Comparison of ENCODE assay signal across 10 cellular contexts in the genomic region with DNA sequence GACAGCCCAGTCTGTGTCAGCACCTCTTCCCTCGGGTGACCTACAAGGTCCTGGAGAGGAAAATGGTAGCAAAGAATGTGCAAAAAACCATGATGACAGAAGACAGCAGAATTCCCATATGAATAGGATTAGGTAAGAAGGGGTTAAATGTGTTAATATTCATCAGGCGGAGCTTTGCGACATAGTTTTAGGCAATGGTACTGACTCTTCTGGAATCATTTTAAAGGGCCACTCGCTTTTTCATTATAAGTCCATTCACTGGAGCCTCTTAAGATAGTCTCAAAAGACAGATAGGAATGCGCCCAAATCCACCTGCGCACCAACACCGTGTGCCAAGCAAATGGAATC. TPM values are rescaled to one million over a fixed set of nuclear protein-coding genes. Genes with fewer than 3 reads are reported as not detected.
DNase-seq lines count a peak whose midpoint lies in the region; ATAC-seq and TF ChIP-seq lines count a peak whose summit lies in the region.
"Had no signal": no experiment of that assay in that cellular context is flagged by ENCODE, and none has a peak within 500 bp of the region (broad histone marks: within the 10 kb centered on the region; RNA-seq: fewer than 3 reads in every experiment).

No MANE protein-coding gene starts in this region.

- no peaks in the 10 kb centered on the region for H3K27me3 ChIP-seq in fibroblast of lung (ENCODE audit: control insufficient read depth, insufficient read depth, low read length)
- no peaks in the 10 kb centered on the region for H3K27me3 ChIP-seq in osteoblast (ENCODE audit: insufficient read depth, low read length)
- no peaks in the 10 kb centered on the region for H3K27me3 ChIP-seq in uterus
- H3K27me3 ChIP-seq: neutrophil had no signal

- H3K9ac ChIP-seq in fibroblast of lung (ENCODE audit: insufficient read depth, low read length), result no peak overlapping the region

- peaks cover 2% of the 10 kb centered on the region for H4K20me1 ChIP-seq in fibroblast of lung (ENCODE audit: control insufficient read depth, extremely low read depth, insufficient read depth, low read length)
- H4K20me1 ChIP-seq in osteoblast (ENCODE audit: insufficient read depth, low read length), result peaks cover 86% of the 10 kb centered on the region

- DNase-seq in left ventricle myocardium superior (no peak), Right ventricle myocardium superior (no peak), fibroblast of lung (ENCODE audit: low read depth in 2 of 2) (peak in 1 of 2 donors; percentile 46), osteoblast (ENCODE audit: insufficient read length, low spot score, missing footprints) (no peak), uterus (no peak), NCI-H128 (lab: John Stamatoyannopoulos, UW; ENCODE audit: unreplicated experiment) (no peak)
- DNase-seq in stimulated activated naive CD8-positive, alpha-beta T cell treated with anti-CD3 and anti-CD28 coated beads, Interleukin-15, amount 100 ng/mL, for 72 hours, result no peak

- no peaks in the 10 kb centered on the region for H3K4me1 Mint-ChIP-seq in stimulated activated naive CD8-positive, alpha-beta T cell treated with anti-CD3 and anti-CD28 coated beads, Interleukin-15, amount 100 ng/mL, for 72 hours
- H3K4me1 Mint-ChIP-seq: IgD-negative memory B cell had no signal

- H3K36me3 ChIP-seq in fibroblast of lung (ENCODE audit: control insufficient read depth, insufficient read depth, low read length) (no peaks in the 10 kb centered on the region), osteoblast (ENCODE audit: insufficient read depth, low read length) (no peaks in the 10 kb centered on the region), uterus (no peaks in the 10 kb centered on the region)
- H3K36me3 ChIP-seq: neutrophil had no signal

- H3K9me3 ChIP-seq in fibroblast of lung (ENCODE audit: control insufficient read depth, insufficient read depth, low read depth, low read length) (no peaks in the 10 kb centered on the region), osteoblast (ENCODE audit: low read depth, low read length) (no peaks in the 10 kb centered on the region), uterus (no peaks in the 10 kb centered on the region)
- H3K9me3 ChIP-seq: neutrophil had no signal

- H3K4me3 ChIP-seq in fibroblast of lung (replicated peaks in 1 of 4; ENCODE audit: control extremely low read depth in 1 of 4, insufficient read depth in 1 of 4, low read depth in 3 of 4, low read length in 4 of 4) (peak overlapping the region in 3 of 4 experiments; percentile 3 to 46 (median 12)), osteoblast (ENCODE audit: insufficient read depth, low read length) (no peak overlapping the region), uterus (peak overlapping the region in 1 of 2 donors; percentile 22)

- TF ChIP-seq POLR2A in uterus (IDR thresholded peaks at IDR 0.05), result no peak

- H3K27ac ChIP-seq in fibroblast of lung (ENCODE audit: insufficient read depth, low read length), result no peak overlapping the region
- H3K27ac ChIP-seq in osteoblast (ENCODE audit: low read depth, low read length), result no peak overlapping the region
- peak overlapping the region; percentile 53 to 80 for H3K27ac ChIP-seq in uterus
- H3K27ac ChIP-seq: neutrophil had no signal

- H3K27me3 Mint-ChIP-seq in stimulated activated naive CD8-positive, alpha-beta T cell treated with anti-CD3 and anti-CD28 coated beads, Interleukin-15, amount 100 ng/mL, for 72 hours, result no peaks in the 10 kb centered on the region
- H3K27me3 Mint-ChIP-seq: IgD-negative memory B cell had no signal

- peaks cover 35% of the 10 kb centered on the region for H3K79me2 ChIP-seq in fibroblast of lung (ENCODE audit: control insufficient read depth, insufficient read depth, low read length)
- peaks cover 94% of the 10 kb centered on the region for H3K79me2 ChIP-seq in osteoblast (ENCODE audit: insufficient read depth, low read length)

- H3K4me3 Mint-ChIP-seq in stimulated activated naive CD8-positive, alpha-beta T cell treated with anti-CD3 and anti-CD28 coated beads, Interleukin-15, amount 100 ng/mL, for 72 hours, result no peak overlapping the region
- H3K4me3 Mint-ChIP-seq: IgD-negative memory B cell had no signal

- H3K4me2 ChIP-seq in fibroblast of lung (ENCODE audit: extremely low read depth, insufficient read depth, low read length), result peak overlapping the region; percentile 73
- H3K4me2 ChIP-seq in osteoblast (ENCODE audit: insufficient read depth, low read length), result peak overlapping the region; percentile 76

- H2AFZ ChIP-seq in fibroblast of lung (ENCODE audit: low read length), result no peak overlapping the region
- H2AFZ ChIP-seq in osteoblast (ENCODE audit: low read length), result no peak overlapping the region

- no peak overlapping the region for H3K27ac Mint-ChIP-seq in stimulated activated naive CD8-positive, alpha-beta T cell treated with anti-CD3 and anti-CD28 coated beads, Interleukin-15, amount 100 ng/mL, for 72 hours

- intact Hi-C loops in left ventricle myocardium superior (cut with micrococcal nuclease) (no loop called here), Right ventricle myocardium superior (cut with DNase I) (no loop called here), uterus (cut with DNase I; ENCODE audit: low total_unique reads) (no loop called here)

- no peak for TF ChIP-seq CTCF in fibroblast of lung (conservative IDR thresholded peaks at IDR 0.05 in 1 of 2, IDR thresholded peaks at IDR 0.05 in 1 of 2; ENCODE audit: low read depth in 1 of 2, low read length in 2 of 2)
- TF ChIP-seq CTCF in osteoblast (IDR thresholded peaks at IDR 0.05; ENCODE audit: extremely low read depth, low read depth, low read length), result no peak
- no peak for TF ChIP-seq CTCF in uterus (IDR thresholded peaks at IDR 0.05)

- H3K9me3 Mint-ChIP-seq in stimulated activated naive CD8-positive, alpha-beta T cell treated with anti-CD3 and anti-CD28 coated beads, Interleukin-15, amount 100 ng/mL, for 72 hours, result no peaks in the 10 kb centered on the region
- H3K9me3 Mint-ChIP-seq: IgD-negative memory B cell had no signal

- ATAC-seq in left ventricle myocardium superior, result peak; percentile 18
- no peak for ATAC-seq in Right ventricle myocardium superior (ENCODE audit: poor library complexity)
- ATAC-seq in HG02763 (IDR thresholded peaks at IDR 0.05; ENCODE audit: unreplicated experiment), result no peak
- ATAC-seq in stimulated activated naive CD8-positive, alpha-beta T cell treated with anti-CD3 and anti-CD28 coated beads, Interleukin-15, amount 100 ng/mL, for 72 hours, result no peak

- H3K4me1 ChIP-seq in fibroblast of lung (ENCODE audit: control insufficient read depth, extremely low read depth, insufficient read depth, low read length) (peaks cover 12% of the 10 kb centered on the region), osteoblast (ENCODE audit: insufficient read depth, low read length) (peaks cover 16% of the 10 kb centered on the region), uterus (peaks cover 5 to 12% of the 10 kb centered on the region in 2 donors)

RNA-seq across cellular contexts. Expression of gene DLG5, which starts 38.2 kb away (rescaled TPM):
- total RNA-seq in left ventricle myocardium superior (9.5 TPM), Right ventricle myocardium superior (8.8 TPM), fibroblast of lung (40.1 and 40.8 TPM in 2 replicates), osteoblast (51.4 and 51.6 TPM in 2 replicates), uterus (10 to 100 TPM; 27.1 to 72.6 (median 46.5) TPM)
- polyA plus RNA-seq in fibroblast of lung, result 15.3 and 22.9 TPM in 2 replicates
- 24.4 and 29.7 TPM in 2 replicates for polyA plus RNA-seq in fibroblast of lung (2012)
- 80.9 and 123 TPM in 2 replicates for polyA minus RNA-seq in fibroblast of lung (ENCODE audit: low replicate concordance)

Comparison
In these comparisons a context has a peak if more than half of its experiments do, and no peak if none do; other contexts are left out.
1. H3K27ac ChIP-seq: peak in uterus (2 of 2); none in fibroblast of lung (single experiment) and osteoblast (single experiment).